ENCODE assay signal across 14 cellular contexts in genomic region chr3:116148881-116149530, GRCh38.
DNase-seq lines count a peak whose midpoint lies in the region; ATAC-seq and TF ChIP-seq lines count a peak whose summit lies in the region.
"Had no signal": no experiment of that assay in that cellular context is flagged by ENCODE, and none has a peak within 500 bp of the region (broad histone marks: within the 10 kb centered on the region; RNA-seq: fewer than 3 reads in every experiment).

No MANE protein-coding gene starts in this region.

- no peaks in the 10 kb centered on the region for H3K27me3 ChIP-seq in endodermal cell (ENCODE audit: control insufficient read depth, insufficient read depth, low read length, poor library complexity, severe bottlenecking)
- H3K27me3 ChIP-seq in ovary, result no peaks in the 10 kb centered on the region
- H3K27me3 ChIP-seq in H7 (ENCODE audit: control insufficient read depth, insufficient read depth, low read length), result no peaks in the 10 kb centered on the region

- H3K9ac ChIP-seq in endodermal cell (ENCODE audit: extremely low read depth, low read length, poor library complexity, severe bottlenecking), result no peak overlapping the region

- H3K9me3 ChIP-seq in endodermal cell (ENCODE audit: control insufficient read depth, low read length) (peaks cover 16% of the 10 kb centered on the region), ovary (no peaks in the 10 kb centered on the region)

- no peak for TF ChIP-seq POLR2A in ovary (IDR thresholded peaks at IDR 0.05)

- H3K27ac Mint-ChIP-seq in endodermal cell, result no peak overlapping the region
- H3K27ac Mint-ChIP-seq: activated naive CD4-positive, alpha-beta T cell treated with anti-CD3 and anti-CD28 coated beads, Interleukin-2, amount 50 U/mL, for 72 hours; IgD-negative memory B cell had no signal

- DNase-seq in NCI-H2029 (lab: John Stamatoyannopoulos, UW) (peak; percentile 16), NCI-H2029 treated with DMSO at 0.1 percent for 48 hours (lab: John Stamatoyannopoulos, UW) (no peak), NCI-H446 treated with DMSO at 0.1 percent for 48 hours (lab: John Stamatoyannopoulos, UW) (peak; percentile 58), endodermal cell (no peak), sciatic nerve (ENCODE audit: low spot score) (no peak), ovary (no peak), H7 (no peak)
- DNase-seq: 8988T; activated CD4-positive, alpha-beta T cell treated with anti-CD3 and anti-CD28 coated beads, Interleukin-2, amount 50 U/mL, for 4 hours; DND-41; effector CD8-positive, alpha-beta T cell had no signal

- WGBS in endodermal cell (ENCODE audit: insufficient coverage in 1 of 2, insufficient read length in 1 of 2), 2 experiments, result 64 to 83% methylated on average over 2 to 4 of the region's 4 CpGs
- WGBS in ovary, 3 donors, result 81 to 89% (median 82%) methylated on average over 4 of the region's 4 CpGs

- no peak for TF ChIP-seq CTCF in endodermal cell (conservative IDR thresholded peaks at IDR 0.05)
- no peak for TF ChIP-seq CTCF in ovary (IDR thresholded peaks at IDR 0.05)

- H3K27me3 Mint-ChIP-seq in endodermal cell (ENCODE audit: insufficient read depth), result no peaks in the 10 kb centered on the region
- H3K27me3 Mint-ChIP-seq: IgD-negative memory B cell had no signal

- ATAC-seq in sciatic nerve (peak; percentile 30), HG03457 (IDR thresholded peaks at IDR 0.05; ENCODE audit: unreplicated experiment) (no peak)
- ATAC-seq: activated naive CD4-positive, alpha-beta T cell treated with anti-CD3 and anti-CD28 coated beads, Interleukin-2, amount 50 U/mL, for 72 hours had no signal

- intact Hi-C loops in sciatic nerve (cut with DNase I), result no loop called here
- intact Hi-C loops in ovary (cut with DNase I), result no loop called here

- H3K4me1 ChIP-seq in endodermal cell (ENCODE audit: control insufficient read depth, insufficient read depth, low read length), result no peaks in the 10 kb centered on the region
- H3K4me1 ChIP-seq in ovary (ENCODE audit: insufficient read depth), result no peaks in the 10 kb centered on the region

- no peak overlapping the region for H3K4me3 ChIP-seq in endodermal cell (ENCODE audit: low read length)
- H3K4me3 ChIP-seq in ovary, result no peak overlapping the region
- no peak overlapping the region for H3K4me3 ChIP-seq in H7 (ENCODE audit: insufficient read depth, low read depth, low read length)

- H3K36me3 ChIP-seq in endodermal cell (ENCODE audit: control insufficient read depth, insufficient read depth, low read length) (no peaks in the 10 kb centered on the region), ovary (no peaks in the 10 kb centered on the region), H7 (replicated peaks; ENCODE audit: control insufficient read depth, insufficient read depth, low read length) (no peaks in the 10 kb centered on the region)

- H3K9me3 Mint-ChIP-seq in endodermal cell, result peaks cover 19% of the 10 kb centered on the region

- H3K27ac ChIP-seq in endodermal cell (ENCODE audit: low read depth, low read length) (peak overlapping the region; percentile 9), ovary (no peak overlapping the region)

- H3K36me3 Mint-ChIP-seq in endodermal cell (ENCODE audit: low read depth), result no peaks in the 10 kb centered on the region
- H3K36me3 Mint-ChIP-seq: activated naive CD4-positive, alpha-beta T cell treated with anti-CD3 and anti-CD28 coated beads, Interleukin-2, amount 50 U/mL, for 72 hours; IgD-negative memory B cell had no signal

- no peak for TF ChIP-seq EP300 in ovary (IDR thresholded peaks at IDR 0.05)

- peaks cover 10% of the 10 kb centered on the region for H3K4me1 Mint-ChIP-seq in endodermal cell
- H3K4me1 Mint-ChIP-seq: IgD-negative memory B cell had no signal

- no peak overlapping the region for H3K4me3 Mint-ChIP-seq in endodermal cell
- H3K4me3 Mint-ChIP-seq: IgD-negative memory B cell had no signal

Comparison
In these comparisons a context has a peak if more than half of its experiments do, and no peak if none do; other contexts are left out.
1. DNase-seq: peak in NCI-H2029 (single experiment) and NCI-H446 treated with DMSO at 0.1 percent for 48 hours (single experiment); none in NCI-H2029 treated with DMSO at 0.1 percent for 48 hours (single experiment), endodermal cell (single experiment), sciatic nerve (single experiment), ovary (0 of 5) and H7 (single experiment).